ENCODE assay signal across 1 cellular context in the genomic region with DNA sequence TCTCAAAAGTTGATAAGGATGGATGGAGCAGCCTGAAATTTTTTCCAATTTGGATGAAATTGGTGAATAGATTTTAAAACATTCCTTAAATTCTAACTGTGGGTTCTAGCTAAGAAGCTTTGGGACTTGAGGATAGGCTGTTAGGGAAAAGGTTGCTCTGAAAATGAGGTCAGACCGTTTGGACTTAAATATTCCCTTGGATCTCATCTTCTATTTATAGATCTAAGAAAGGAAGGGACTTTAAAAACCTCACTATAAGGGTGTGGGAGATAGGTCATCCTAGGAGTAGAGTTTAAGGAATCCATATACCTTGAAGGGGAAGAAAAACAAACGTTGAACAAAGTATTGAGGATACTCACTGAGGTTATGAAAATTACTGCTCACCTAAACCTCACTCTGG.
TF ChIP-seq lines count a peak whose summit lies in the region.

No MANE protein-coding gene starts in this region.

TF ChIP-seq in HCT116, 20 proteins besides CTCF, POLR2A, EP300 and RAD21 (continued from another document):
- TF ChIP-seq, protein P1, sequence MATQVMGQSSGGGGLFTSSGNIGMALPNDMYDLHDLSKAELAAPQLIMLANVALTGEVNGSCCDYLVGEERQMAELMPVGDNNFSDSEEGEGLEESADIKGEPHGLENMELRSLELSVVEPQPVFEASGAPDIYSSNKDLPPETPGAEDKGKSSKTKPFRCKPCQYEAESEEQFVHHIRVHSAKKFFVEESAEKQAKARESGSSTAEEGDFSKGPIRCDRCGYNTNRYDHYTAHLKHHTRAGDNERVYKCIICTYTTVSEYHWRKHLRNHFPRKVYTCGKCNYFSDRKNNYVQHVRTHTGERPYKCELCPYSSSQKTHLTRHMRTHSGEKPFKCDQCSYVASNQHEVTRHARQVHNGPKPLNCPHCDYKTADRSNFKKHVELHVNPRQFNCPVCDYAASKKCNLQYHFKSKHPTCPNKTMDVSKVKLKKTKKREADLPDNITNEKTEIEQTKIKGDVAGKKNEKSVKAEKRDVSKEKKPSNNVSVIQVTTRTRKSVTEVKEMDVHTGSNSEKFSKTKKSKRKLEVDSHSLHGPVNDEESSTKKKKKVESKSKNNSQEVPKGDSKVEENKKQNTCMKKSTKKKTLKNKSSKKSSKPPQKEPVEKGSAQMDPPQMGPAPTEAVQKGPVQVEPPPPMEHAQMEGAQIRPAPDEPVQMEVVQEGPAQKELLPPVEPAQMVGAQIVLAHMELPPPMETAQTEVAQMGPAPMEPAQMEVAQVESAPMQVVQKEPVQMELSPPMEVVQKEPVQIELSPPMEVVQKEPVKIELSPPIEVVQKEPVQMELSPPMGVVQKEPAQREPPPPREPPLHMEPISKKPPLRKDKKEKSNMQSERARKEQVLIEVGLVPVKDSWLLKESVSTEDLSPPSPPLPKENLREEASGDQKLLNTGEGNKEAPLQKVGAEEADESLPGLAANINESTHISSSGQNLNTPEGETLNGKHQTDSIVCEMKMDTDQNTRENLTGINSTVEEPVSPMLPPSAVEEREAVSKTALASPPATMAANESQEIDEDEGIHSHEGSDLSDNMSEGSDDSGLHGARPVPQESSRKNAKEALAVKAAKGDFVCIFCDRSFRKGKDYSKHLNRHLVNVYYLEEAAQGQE (IDR thresholded peaks at IDR 0.05; ENCODE audit: low read depth) = no peak
